ENCODE assay signal across 1 cellular context in genomic region chr2:1796581-1796930, GRCh38.
TF ChIP-seq lines count a peak whose summit lies in the region.

No MANE protein-coding gene starts in this region.

TF ChIP-seq in GM23338, 12 proteins besides CTCF, POLR2A, EP300 and RAD21 (continued from another document):
- TF ChIP-seq, protein P1, sequence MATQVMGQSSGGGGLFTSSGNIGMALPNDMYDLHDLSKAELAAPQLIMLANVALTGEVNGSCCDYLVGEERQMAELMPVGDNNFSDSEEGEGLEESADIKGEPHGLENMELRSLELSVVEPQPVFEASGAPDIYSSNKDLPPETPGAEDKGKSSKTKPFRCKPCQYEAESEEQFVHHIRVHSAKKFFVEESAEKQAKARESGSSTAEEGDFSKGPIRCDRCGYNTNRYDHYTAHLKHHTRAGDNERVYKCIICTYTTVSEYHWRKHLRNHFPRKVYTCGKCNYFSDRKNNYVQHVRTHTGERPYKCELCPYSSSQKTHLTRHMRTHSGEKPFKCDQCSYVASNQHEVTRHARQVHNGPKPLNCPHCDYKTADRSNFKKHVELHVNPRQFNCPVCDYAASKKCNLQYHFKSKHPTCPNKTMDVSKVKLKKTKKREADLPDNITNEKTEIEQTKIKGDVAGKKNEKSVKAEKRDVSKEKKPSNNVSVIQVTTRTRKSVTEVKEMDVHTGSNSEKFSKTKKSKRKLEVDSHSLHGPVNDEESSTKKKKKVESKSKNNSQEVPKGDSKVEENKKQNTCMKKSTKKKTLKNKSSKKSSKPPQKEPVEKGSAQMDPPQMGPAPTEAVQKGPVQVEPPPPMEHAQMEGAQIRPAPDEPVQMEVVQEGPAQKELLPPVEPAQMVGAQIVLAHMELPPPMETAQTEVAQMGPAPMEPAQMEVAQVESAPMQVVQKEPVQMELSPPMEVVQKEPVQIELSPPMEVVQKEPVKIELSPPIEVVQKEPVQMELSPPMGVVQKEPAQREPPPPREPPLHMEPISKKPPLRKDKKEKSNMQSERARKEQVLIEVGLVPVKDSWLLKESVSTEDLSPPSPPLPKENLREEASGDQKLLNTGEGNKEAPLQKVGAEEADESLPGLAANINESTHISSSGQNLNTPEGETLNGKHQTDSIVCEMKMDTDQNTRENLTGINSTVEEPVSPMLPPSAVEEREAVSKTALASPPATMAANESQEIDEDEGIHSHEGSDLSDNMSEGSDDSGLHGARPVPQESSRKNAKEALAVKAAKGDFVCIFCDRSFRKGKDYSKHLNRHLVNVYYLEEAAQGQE (IDR thresholded peaks at IDR 0.05; ENCODE audit: unreplicated experiment) = no peak
- TF ChIP-seq ZNF114 (CRISPR knock-in tag; IDR thresholded peaks at IDR 0.05) = no peak
- TF ChIP-seq EZH2phosphoT487 (IDR thresholded peaks at IDR 0.05; ENCODE audit: unreplicated experiment) = no peak
- no peak for TF ChIP-seq POLR2AphosphoS5 (IDR thresholded peaks at IDR 0.05; ENCODE audit: low read depth)
- TF ChIP-seq ETS1 (IDR thresholded peaks at IDR 0.05) = no peak
- TF ChIP-seq ZNF331 (CRISPR knock-in tag; IDR thresholded peaks at IDR 0.05; ENCODE audit: low read depth) = no peak
- no peak for TF ChIP-seq CREB1 (CRISPR knock-in tag; IDR thresholded peaks at IDR 0.05; ENCODE audit: low read depth)
- no peak for TF ChIP-seq JUNB (IDR thresholded peaks at IDR 0.05; ENCODE audit: unreplicated experiment)
- no peak for TF ChIP-seq NANOG (IDR thresholded peaks at IDR 0.05; ENCODE audit: borderline replicate concordance)
- TF ChIP-seq STAT1 (IDR thresholded peaks at IDR 0.05; ENCODE audit: unreplicated experiment) = no peak
- TF ChIP-seq, protein P2, sequence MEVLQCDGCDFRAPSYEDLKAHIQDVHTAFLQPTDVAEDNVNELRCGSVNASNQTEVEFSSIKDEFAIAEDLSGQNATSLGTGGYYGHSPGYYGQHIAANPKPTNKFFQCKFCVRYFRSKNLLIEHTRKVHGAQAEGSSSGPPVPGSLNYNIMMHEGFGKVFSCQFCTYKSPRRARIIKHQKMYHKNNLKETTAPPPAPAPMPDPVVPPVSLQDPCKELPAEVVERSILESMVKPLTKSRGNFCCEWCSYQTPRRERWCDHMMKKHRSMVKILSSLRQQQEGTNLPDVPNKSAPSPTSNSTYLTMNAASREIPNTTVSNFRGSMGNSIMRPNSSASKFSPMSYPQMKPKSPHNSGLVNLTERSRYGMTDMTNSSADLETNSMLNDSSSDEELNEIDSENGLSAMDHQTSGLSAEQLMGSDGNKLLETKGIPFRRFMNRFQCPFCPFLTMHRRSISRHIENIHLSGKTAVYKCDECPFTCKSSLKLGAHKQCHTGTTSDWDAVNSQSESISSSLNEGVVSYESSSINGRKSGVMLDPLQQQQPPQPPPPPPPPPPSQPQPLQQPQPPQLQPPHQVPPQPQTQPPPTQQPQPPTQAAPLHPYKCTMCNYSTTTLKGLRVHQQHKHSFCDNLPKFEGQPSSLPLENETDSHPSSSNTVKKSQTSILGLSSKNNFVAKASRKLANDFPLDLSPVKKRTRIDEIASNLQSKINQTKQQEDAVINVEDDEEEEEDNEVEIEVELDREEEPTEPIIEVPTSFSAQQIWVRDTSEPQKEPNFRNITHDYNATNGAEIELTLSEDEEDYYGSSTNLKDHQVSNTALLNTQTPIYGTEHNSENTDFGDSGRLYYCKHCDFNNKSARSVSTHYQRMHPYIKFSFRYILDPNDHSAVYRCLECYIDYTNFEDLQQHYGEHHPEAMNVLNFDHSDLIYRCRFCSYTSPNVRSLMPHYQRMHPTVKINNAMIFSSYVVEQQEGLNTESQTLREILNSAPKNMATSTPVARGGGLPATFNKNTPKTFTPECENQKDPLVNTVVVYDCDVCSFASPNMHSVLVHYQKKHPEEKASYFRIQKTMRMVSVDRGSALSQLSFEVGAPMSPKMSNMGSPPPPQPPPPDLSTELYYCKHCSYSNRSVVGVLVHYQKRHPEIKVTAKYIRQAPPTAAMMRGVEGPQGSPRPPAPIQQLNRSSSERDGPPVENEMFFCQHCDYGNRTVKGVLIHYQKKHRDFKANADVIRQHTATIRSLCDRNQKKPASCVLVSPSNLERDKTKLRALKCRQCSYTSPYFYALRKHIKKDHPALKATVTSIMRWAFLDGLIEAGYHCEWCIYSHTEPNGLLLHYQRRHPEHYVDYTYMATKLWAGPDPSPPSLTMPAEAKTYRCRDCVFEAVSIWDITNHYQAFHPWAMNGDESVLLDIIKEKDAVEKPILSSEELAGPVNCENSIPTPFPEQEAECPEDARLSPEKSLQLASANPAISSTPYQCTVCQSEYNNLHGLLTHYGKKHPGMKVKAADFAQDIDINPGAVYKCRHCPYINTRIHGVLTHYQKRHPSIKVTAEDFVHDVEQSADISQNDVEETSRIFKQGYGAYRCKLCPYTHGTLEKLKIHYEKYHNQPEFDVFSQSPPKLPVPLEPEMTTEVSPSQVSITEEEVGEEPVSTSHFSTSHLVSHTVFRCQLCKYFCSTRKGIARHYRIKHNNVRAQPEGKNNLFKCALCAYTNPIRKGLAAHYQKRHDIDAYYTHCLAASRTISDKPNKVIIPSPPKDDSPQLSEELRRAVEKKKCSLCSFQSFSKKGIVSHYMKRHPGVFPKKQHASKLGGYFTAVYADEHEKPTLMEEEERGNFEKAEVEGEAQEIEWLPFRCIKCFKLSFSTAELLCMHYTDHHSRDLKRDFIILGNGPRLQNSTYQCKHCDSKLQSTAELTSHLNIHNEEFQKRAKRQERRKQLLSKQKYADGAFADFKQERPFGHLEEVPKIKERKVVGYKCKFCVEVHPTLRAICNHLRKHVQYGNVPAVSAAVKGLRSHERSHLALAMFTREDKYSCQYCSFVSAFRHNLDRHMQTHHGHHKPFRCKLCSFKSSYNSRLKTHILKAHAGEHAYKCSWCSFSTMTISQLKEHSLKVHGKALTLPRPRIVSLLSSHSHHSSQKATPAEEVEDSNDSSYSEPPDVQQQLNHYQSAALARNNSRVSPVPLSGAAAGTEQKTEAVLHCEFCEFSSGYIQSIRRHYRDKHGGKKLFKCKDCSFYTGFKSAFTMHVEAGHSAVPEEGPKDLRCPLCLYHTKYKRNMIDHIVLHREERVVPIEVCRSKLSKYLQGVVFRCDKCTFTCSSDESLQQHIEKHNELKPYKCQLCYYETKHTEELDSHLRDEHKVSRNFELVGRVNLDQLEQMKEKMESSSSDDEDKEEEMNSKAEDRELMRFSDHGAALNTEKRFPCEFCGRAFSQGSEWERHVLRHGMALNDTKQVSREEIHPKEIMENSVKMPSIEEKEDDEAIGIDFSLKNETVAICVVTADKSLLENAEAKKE (CRISPR knock-in tag; IDR thresholded peaks at IDR 0.05) = no peak
